Comparison of ENCODE assay signal across 17 cellular contexts in the genomic region with DNA sequence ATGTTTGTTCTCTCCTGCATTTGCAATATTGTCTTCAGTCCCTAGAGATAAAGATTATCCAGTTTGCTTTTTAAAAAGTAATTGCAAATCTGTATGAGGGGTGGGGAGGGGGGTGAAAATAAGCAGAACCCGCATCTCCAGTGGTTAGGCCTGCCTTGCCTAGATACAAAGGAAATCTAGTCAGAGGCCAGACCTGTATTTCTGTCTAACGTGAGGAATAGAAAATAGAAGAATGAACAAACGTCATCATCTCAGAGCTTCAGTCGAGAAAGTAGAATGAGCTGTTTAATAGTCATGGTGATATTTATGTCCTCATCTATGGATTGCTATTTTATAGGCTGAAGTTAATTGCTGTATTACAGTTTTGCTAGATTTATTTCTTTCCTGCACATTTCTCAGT.
DNase-seq lines count a peak whose midpoint lies in the region; ATAC-seq and TF ChIP-seq lines count a peak whose summit lies in the region.
"Had no signal": no experiment of that assay in that cellular context is flagged by ENCODE, and none has a peak within 500 bp of the region (broad histone marks: within the 10 kb centered on the region; RNA-seq: fewer than 3 reads in every experiment).

No MANE protein-coding gene starts in this region.

- H3K27me3 Mint-ChIP-seq in glutamatergic neuron (ENCODE audit: unreplicated experiment) = no peaks in the 10 kb centered on the region

- WGBS in IMR-90 (ENCODE audit: extremely low coverage in 2 of 2, insufficient read length in 1 of 2), 2 experiments = no CpG with 5 or more reads among the region's 4 CpGs
- WGBS in suprapubic skin = 63% methylated on average over 4 of the region's 4 CpGs

- no peak for TF ChIP-seq CTCF in IMR-90 (conservative IDR thresholded peaks at IDR 0.05; ENCODE audit: low read depth, low read length)
- TF ChIP-seq CTCF in glutamatergic neuron (IDR thresholded peaks at IDR 0.05; ENCODE audit: partially characterized antibody, unreplicated experiment) = no peak
- TF ChIP-seq CTCF in osteoblast (IDR thresholded peaks at IDR 0.05; ENCODE audit: extremely low read depth, low read depth, low read length) = no peak
- no peak for TF ChIP-seq CTCF in suprapubic skin (IDR thresholded peaks at IDR 0.05)

- TF ChIP-seq POLR2A in IMR-90 (IDR thresholded peaks at IDR 0.05; ENCODE audit: low read depth, low read length) (no peak), suprapubic skin (IDR thresholded peaks at IDR 0.05) (no peak)

- no peak overlapping the region for H3K14ac ChIP-seq in IMR-90 (replicated peaks; ENCODE audit: low read depth, low read length)

- no peak overlapping the region for H3K18ac ChIP-seq in IMR-90 (ENCODE audit: low read depth, low read length)

- in situ Hi-C loops in IMR-90 (cut with MboI; ENCODE audit: low sequenced_read_pairs) = loop anchor here (25.0 kb wide), 1 partner anchor 765 kb away; no protein-coding TSS in a partner anchor

- H4K20me1 ChIP-seq in IMR-90 (ENCODE audit: insufficient read depth, low read length) (no peaks in the 10 kb centered on the region), osteoblast (ENCODE audit: insufficient read depth, low read length) (no peaks in the 10 kb centered on the region)
- H4K20me1 ChIP-seq: BLaER1 had no signal

- no peaks in the 10 kb centered on the region; the same call in 1 of the 2 replicates for H3K9me1 ChIP-seq in IMR-90 (ENCODE audit: insufficient read depth, low read length)

- no peak overlapping the region for H2BK120ac ChIP-seq in IMR-90 (ENCODE audit: low read depth, low read length)

- H2AFZ ChIP-seq in IMR-90 (replicated peaks; ENCODE audit: low read length, poor library complexity) (no peak overlapping the region), osteoblast (ENCODE audit: low read length) (no peak overlapping the region)

- H3K4me1 Mint-ChIP-seq in glutamatergic neuron (ENCODE audit: low read depth, unreplicated experiment) = peaks cover 15% of the 10 kb centered on the region
- H3K4me1 Mint-ChIP-seq: CD8-positive, alpha-beta memory T cell had no signal

- DNase-seq in IMR-90 = peak; percentile 12
- no peak for DNase-seq in glutamatergic neuron
- DNase-seq in osteoblast (ENCODE audit: insufficient read length, low spot score, missing footprints) = no peak
- no peak for DNase-seq in pons (ENCODE audit: low spot score)
- DNase-seq in kidney tubule cell (ENCODE audit: low spot score) = no peak
- DNase-seq in suprapubic skin (ENCODE audit: low spot score in 2 of 2) = no peak
- no peak for DNase-seq in medulla oblongata (ENCODE audit: extremely low spot score)
- DNase-seq: CD8-positive, alpha-beta memory T cell; DMS 273 treated with DMSO at 0.1 percent for 48 hours; MV-4-11; NCI-H146; NCI-H345; NCI-H526 treated with DMSO at 0.1 percent for 48 hours; OCI-M1 had no signal

- H3K4me3 ChIP-seq in IMR-90 (ENCODE audit: insufficient read depth, low read depth, low read length) (no peak overlapping the region), osteoblast (ENCODE audit: insufficient read depth, low read length) (no peak overlapping the region), suprapubic skin (no peak overlapping the region)
- H3K4me3 ChIP-seq: BLaER1 had no signal

- H3K36me3 ChIP-seq in IMR-90 (ENCODE audit: control insufficient read depth, insufficient read depth, low read length) (peaks cover 15% of the 10 kb centered on the region), osteoblast (ENCODE audit: insufficient read depth, low read length) (peaks cover 61% of the 10 kb centered on the region), suprapubic skin (peaks cover 2% of the 10 kb centered on the region)
- H3K36me3 ChIP-seq: BLaER1 had no signal

- no peak overlapping the region for H2BK5ac ChIP-seq in IMR-90 (ENCODE audit: low read depth, low read length, poor library complexity, severe bottlenecking)

- peak overlapping the region; percentile 35 for H3K27ac Mint-ChIP-seq in glutamatergic neuron (ENCODE audit: unreplicated experiment)
- H3K27ac Mint-ChIP-seq: CD8-positive, alpha-beta memory T cell had no signal

- H3K27ac ChIP-seq in IMR-90 (ENCODE audit: insufficient read depth, low read length) = no peak overlapping the region
- H3K27ac ChIP-seq in angular gyrus (ENCODE audit: low read depth, low read length) = peak overlapping the region; percentile 8
- peak overlapping the region; percentile 63 for H3K27ac ChIP-seq in osteoblast (ENCODE audit: low read depth, low read length)
- no peak overlapping the region for H3K27ac ChIP-seq in suprapubic skin
- H3K27ac ChIP-seq: BLaER1, RWPE1 had no signal

- H3K23ac ChIP-seq in IMR-90 (ENCODE audit: low read depth, low read length) = no peak overlapping the region

- H3K9me3 ChIP-seq in IMR-90 (ENCODE audit: control insufficient read depth, insufficient read depth, low read length) (no peaks in the 10 kb centered on the region), osteoblast (ENCODE audit: low read depth, low read length) (no peaks in the 10 kb centered on the region), suprapubic skin (no peaks in the 10 kb centered on the region)
- H3K9me3 ChIP-seq: BLaER1 had no signal

- no peak for TF ChIP-seq RAD21 in IMR-90 (IDR thresholded peaks at IDR 0.05; ENCODE audit: low read length)

- H4K8ac ChIP-seq in IMR-90 (ENCODE audit: low read depth in 2 of 2, low read length in 2 of 2) = no peak overlapping the region

- CTCF ChIA-PET in IMR-90 (lab: Yijun Ruan, JAX) = interaction anchor here (1.7 kb wide), 1 partner anchor 382 kb away, joined by 4 read pairs; no protein-coding TSS in a partner anchor

- H3K27me3 ChIP-seq in IMR-90 (ENCODE audit: control insufficient read depth, insufficient read depth, low read length) = no peaks in the 10 kb centered on the region
- H3K27me3 ChIP-seq in osteoblast (ENCODE audit: insufficient read depth, low read length) = no peaks in the 10 kb centered on the region
- H3K27me3 ChIP-seq in suprapubic skin = no peaks in the 10 kb centered on the region
- H3K27me3 ChIP-seq: BLaER1 had no signal

- no peak overlapping the region for H3K56ac ChIP-seq in IMR-90 (ENCODE audit: extremely low read depth, insufficient read depth, low read length)

- POLR2A ChIA-PET in IMR-90 (lab: Charles Lee; ENCODE audit: unreplicated experiment) = no interaction called here

- no peak overlapping the region for H2BK15ac ChIP-seq in IMR-90 (ENCODE audit: low read depth, low read length)

- no TSS peak for BruUV-seq in IMR-90 (replicated peaks; lab: Mats Ljungman, UMichigan)

- H2AK9ac ChIP-seq in IMR-90 (replicated peaks; ENCODE audit: low read depth, low read length, poor library complexity) = no peak overlapping the region

- H3K9me3 Mint-ChIP-seq in glutamatergic neuron (ENCODE audit: unreplicated experiment) = peaks cover 1% of the 10 kb centered on the region
- H3K9me3 Mint-ChIP-seq: CD8-positive, alpha-beta memory T cell had no signal

- H3K4me2 ChIP-seq in IMR-90 (ENCODE audit: low read depth, low read length) (no peak overlapping the region), osteoblast (ENCODE audit: insufficient read depth, low read length) (no peak overlapping the region)
- H3K4me2 ChIP-seq: BLaER1 had no signal

- no peaks in the 10 kb centered on the region for H3K36me3 Mint-ChIP-seq in glutamatergic neuron (ENCODE audit: unreplicated experiment)
- H3K36me3 Mint-ChIP-seq: CD8-positive, alpha-beta memory T cell had no signal

- no peak overlapping the region for H3K4me3 Mint-ChIP-seq in glutamatergic neuron (ENCODE audit: unreplicated experiment)
- H3K4me3 Mint-ChIP-seq: CD8-positive, alpha-beta memory T cell had no signal

- H3K4me1 ChIP-seq in IMR-90 (ENCODE audit: control insufficient read depth, insufficient read depth, low read length) (no peaks in the 10 kb centered on the region), osteoblast (ENCODE audit: insufficient read depth, low read length) (peaks cover 19% of the 10 kb centered on the region), suprapubic skin (no peaks in the 10 kb centered on the region)
- H3K4me1 ChIP-seq: BLaER1 had no signal

- H3K79me1 ChIP-seq in IMR-90 (ENCODE audit: low read depth in 1 of 2, low read length in 2 of 2) = no peaks in the 10 kb centered on the region; a peak in 2 of 4 replicates

- H2AK5ac ChIP-seq in IMR-90 (ENCODE audit: low read depth, low read length) = no peak overlapping the region

- H3K79me2 ChIP-seq in osteoblast (ENCODE audit: insufficient read depth, low read length) = no peaks in the 10 kb centered on the region

- ATAC-seq in IMR-90 (ENCODE audit: low read depth) = no peak

- no peak overlapping the region for H3K9ac ChIP-seq in IMR-90 (ENCODE audit: low read depth, low read length)
- H3K9ac ChIP-seq: BLaER1 had no signal

- intact Hi-C loops in IMR-90 (cut with micrococcal nuclease) = no loop called here

- no peak overlapping the region for H4K5ac ChIP-seq in IMR-90 (ENCODE audit: low read depth, low read length)

- no peak overlapping the region for H2BK20ac ChIP-seq in IMR-90 (ENCODE audit: low read depth, low read length)

- dilution Hi-C loops in IMR-90 (cut with HindIII; ENCODE audit: low sequenced_read_pairs, unreplicated experiment) = no loop called here

- no peak for TF ChIP-seq EP300 in suprapubic skin (IDR thresholded peaks at IDR 0.05)

- H3K4ac ChIP-seq in IMR-90 (ENCODE audit: low read depth, low read length) = no peak overlapping the region

- H4K91ac ChIP-seq in IMR-90 (ENCODE audit: insufficient read depth, low read depth, low read length) = no peak overlapping the region

TF ChIP-seq in IMR-90, 13 proteins besides CTCF, POLR2A, EP300 and RAD21:
- TF ChIP-seq RCOR1 (IDR thresholded peaks at IDR 0.05; ENCODE audit: insufficient replicate concordance, low read length) = no peak
- no peak for TF ChIP-seq BHLHE40 (IDR thresholded peaks at IDR 0.05; ENCODE audit: low read depth, low read length)
- no peak for TF ChIP-seq RFX5 (IDR thresholded peaks at IDR 0.05; ENCODE audit: low read depth, low read length)
- no peak for TF ChIP-seq MAZ (IDR thresholded peaks at IDR 0.05; ENCODE audit: borderline replicate concordance, low read depth, low read length)
- TF ChIP-seq NFE2L2 (IDR thresholded peaks at IDR 0.05; ENCODE audit: low read depth, low read length) = no peak
- no peak for TF ChIP-seq CEBPB (IDR thresholded peaks at IDR 0.05; ENCODE audit: low read depth, low read length)

Comparison
In these comparisons a context has a peak if more than half of its experiments do, and no peak if none do; other contexts are left out.
1. H3K27ac ChIP-seq: peak in angular gyrus (single experiment) and osteoblast (single experiment); none in IMR-90 (single experiment) and suprapubic skin (single experiment).